Comparison of ENCODE assay signal across 9 cellular contexts in the genomic region with DNA sequence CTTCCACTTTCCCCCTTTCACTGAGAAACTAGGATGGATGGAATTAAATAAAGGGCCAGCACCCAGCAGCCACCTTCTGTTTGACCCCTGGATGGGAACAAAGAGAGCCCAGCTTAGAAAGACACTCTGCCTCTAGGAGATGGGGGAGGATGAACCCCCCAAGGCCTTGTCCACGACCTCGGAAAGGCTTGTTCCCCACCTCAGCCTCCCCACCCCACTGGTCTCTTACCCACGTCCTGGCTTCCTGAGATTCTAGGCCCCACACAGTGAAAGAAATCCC. TPM values are rescaled to one million over a fixed set of nuclear protein-coding genes. Genes with fewer than 3 reads are reported as not detected.
A peak's percentile ranks its signal among the peaks of the same experiment; 100 is the strongest.
DNase-seq lines count a peak whose midpoint lies in the region; ATAC-seq, FAIRE-seq and TF ChIP-seq lines count a peak whose summit lies in the region.
"Had no signal": no experiment of that assay in that cellular context is flagged by ENCODE, and none has a peak within 500 bp of the region (broad histone marks: within the 10 kb centered on the region; RNA-seq: fewer than 3 reads in every experiment).

No MANE protein-coding gene starts in this region.

- peaks cover 2% of the 10 kb centered on the region for H3K9me3 Mint-ChIP-seq in astrocyte (ENCODE audit: unreplicated experiment)

- H2AFZ ChIP-seq in astrocyte (ENCODE audit: low read depth, low read length) = no peak overlapping the region

- H3K27ac ChIP-seq in cardiac muscle cell = peak overlapping the region; percentile 84
- peak overlapping the region; percentile 99 for H3K27ac ChIP-seq in astrocyte (ENCODE audit: low read depth, low read length)
- H3K27ac ChIP-seq in lung (ENCODE audit: low read depth in 1 of 2, low read length in 1 of 2) = peak overlapping the region; percentile 83 to 94
- peak overlapping the region; percentile 88 to 100 (median 94) for H3K27ac ChIP-seq in upper lobe of left lung

- peaks cover 73% of the 10 kb centered on the region for H3K4me1 Mint-ChIP-seq in astrocyte (ENCODE audit: low read depth, unreplicated experiment)

- no peaks in the 10 kb centered on the region for H3K27me3 ChIP-seq in cardiac muscle cell
- H3K27me3 ChIP-seq in astrocyte (ENCODE audit: insufficient read depth, low read length) = no peaks in the 10 kb centered on the region
- no peaks in the 10 kb centered on the region for H3K27me3 ChIP-seq in lung (ENCODE audit: control insufficient read depth, insufficient read depth)
- no peaks in the 10 kb centered on the region for H3K27me3 ChIP-seq in upper lobe of left lung

- H3K79me2 ChIP-seq in astrocyte (ENCODE audit: insufficient read depth, low read length) = peaks cover 92% of the 10 kb centered on the region

- H3K4me3 ChIP-seq in cardiac muscle cell (no peak overlapping the region), astrocyte (ENCODE audit: insufficient read depth, low read depth, low read length) (peak overlapping the region; percentile 42), lung (no peak overlapping the region), upper lobe of left lung (peak overlapping the region in 2 of 4 donors; percentile 8 to 19)

- peak overlapping the region; percentile 87 for H3K4me2 ChIP-seq in astrocyte (ENCODE audit: low read length)

- H3K4me3 Mint-ChIP-seq in astrocyte (ENCODE audit: unreplicated experiment) = peak overlapping the region; percentile 81

- H3K36me3 Mint-ChIP-seq in astrocyte (ENCODE audit: low read depth, unreplicated experiment) = peaks cover 4% of the 10 kb centered on the region

- H3K9me3 ChIP-seq in cardiac muscle cell (ENCODE audit: low read depth) = no peaks in the 10 kb centered on the region
- H3K9me3 ChIP-seq in astrocyte (ENCODE audit: insufficient read depth, low read depth, low read length) = no peaks in the 10 kb centered on the region
- no peaks in the 10 kb centered on the region for H3K9me3 ChIP-seq in lung (ENCODE audit: control insufficient read depth in 2 of 2, insufficient read depth in 1 of 2, low read length in 1 of 2)
- no peaks in the 10 kb centered on the region for H3K9me3 ChIP-seq in upper lobe of left lung

- no peaks in the 10 kb centered on the region for H3K36me3 ChIP-seq in cardiac muscle cell
- peaks cover 5% of the 10 kb centered on the region for H3K36me3 ChIP-seq in astrocyte (ENCODE audit: insufficient read depth, low read length)
- peaks cover 0 to 3% of the 10 kb centered on the region in 2 donors for H3K36me3 ChIP-seq in lung (ENCODE audit: control insufficient read depth in 2 of 2, insufficient read depth in 2 of 2, low read length in 2 of 2)
- peaks cover 0 to 8% (median 0%) of the 10 kb centered on the region in 4 donors for H3K36me3 ChIP-seq in upper lobe of left lung

- TF ChIP-seq CTCF in cardiac muscle cell (IDR thresholded peaks at IDR 0.05; ENCODE audit: low read depth, low read length) (no peak), astrocyte (IDR thresholded peaks at IDR 0.05; ENCODE audit: insufficient read depth, low read depth, low read length) (no peak), lung (IDR thresholded peaks at IDR 0.05; ENCODE audit: control extremely low read depth, extremely low read depth) (no peak), upper lobe of left lung (IDR thresholded peaks at IDR 0.05) (no peak)

- WGBS in lung, 2 donors = 12 to 16% methylated on average over 3 of the region's 3 CpGs
- WGBS in upper lobe of left lung, 2 donors = 24 to 25% methylated on average over 3 of the region's 3 CpGs

- H4K20me1 ChIP-seq in astrocyte (ENCODE audit: insufficient read depth, low read length) = peaks cover 84% of the 10 kb centered on the region

- no peak for FAIRE-seq in astrocyte (lab: Jason Lieb, UNC)
- FAIRE-seq: endometrium had no signal

- no peak for TF ChIP-seq EP300 in upper lobe of left lung (IDR thresholded peaks at IDR 0.05)

- no peak for TF ChIP-seq POLR2A in upper lobe of left lung (IDR thresholded peaks at IDR 0.05)

- H3K9ac ChIP-seq in astrocyte (ENCODE audit: low read length) = peak overlapping the region; percentile 95

- no peaks in the 10 kb centered on the region for H3K27me3 Mint-ChIP-seq in astrocyte (ENCODE audit: low read depth, unreplicated experiment)

- intact Hi-C loops in cardiac septum (cut with DNase I) = no loop called here

- H3K27ac Mint-ChIP-seq in astrocyte (ENCODE audit: unreplicated experiment) = peak overlapping the region; percentile 98

- no peak for ATAC-seq in lung (ENCODE audit: insufficient read depth, low FRiP score)
- ATAC-seq in upper lobe of left lung (ENCODE audit: low FRiP score in 2 of 2) = no peak

- DNase-seq in cardiac muscle cell (ENCODE audit: low read depth in 1 of 2, low spot score in 1 of 2) (no peak), cardiac septum (ENCODE audit: low spot score) (no peak), astrocyte (ENCODE audit: low read depth) (no peak), lung (ENCODE audit: low spot score) (no peak), upper lobe of left lung (no peak), NCI-H2196 treated with DMSO at 0.1 percent for 48 hours (lab: John Stamatoyannopoulos, UW; ENCODE audit: unreplicated experiment) (no peak), NCI-H2196 (lab: John Stamatoyannopoulos, UW; ENCODE audit: unreplicated experiment) (no peak), NCI-H526 treated with DMSO at 0.1 percent for 48 hours (lab: John Stamatoyannopoulos, UW) (no peak)

- H3K4me1 ChIP-seq in cardiac muscle cell (ENCODE audit: low read depth) = peaks cover 64% of the 10 kb centered on the region
- peaks cover 81% of the 10 kb centered on the region for H3K4me1 ChIP-seq in astrocyte (ENCODE audit: insufficient read depth, low read length)
- peaks cover 58 to 79% of the 10 kb centered on the region in 2 donors for H3K4me1 ChIP-seq in lung (ENCODE audit: control insufficient read depth in 2 of 2, insufficient read depth in 2 of 2, low read length in 2 of 2)
- peaks cover 99 to 100% (median 100%) of the 10 kb centered on the region in 4 donors for H3K4me1 ChIP-seq in upper lobe of left lung

RNA-seq across cellular contexts. Expression of gene ITPRIP, which starts 9.7 kb away (rescaled TPM):
- 12.7 and 19.0 TPM in 2 replicates for total RNA-seq in cardiac muscle cell
- 20.1 and 23.3 TPM in 2 replicates for polyA plus RNA-seq in cardiac muscle cell
- 25.4 TPM for total RNA-seq in cardiac septum
- total RNA-seq in astrocyte = 21.7 and 21.9 TPM in 2 replicates
- 10 to 100 TPM; 23.8 to 36.0 TPM for total RNA-seq in lung
- polyA plus RNA-seq in lung = 10 to 100 TPM; 21.7 to 44.7 TPM
- 10 to 100 TPM; 28.3 to 86.2 (median 34.4) TPM for total RNA-seq in upper lobe of left lung

RNA-seq across cellular contexts. Expression of gene CFAP58, which starts 25.1 kb away (rescaled TPM):
- total RNA-seq in cardiac muscle cell = 0.99 and 1.9 TPM in 2 replicates
- 1.1 and 1.4 TPM in 2 replicates for polyA plus RNA-seq in cardiac muscle cell
- total RNA-seq in cardiac septum = 2.7 TPM
- 0.82 and 0.86 TPM in 2 replicates for total RNA-seq in astrocyte
- total RNA-seq in lung = 1 to 10 TPM; 5.0 to 5.4 TPM
- polyA plus RNA-seq in lung = 1 to 10 TPM; 1.4 to 2.2 TPM
- total RNA-seq in upper lobe of left lung = 10 to 100 TPM in 1 of 6 donors, 1 to 10 TPM in 3, under 1 TPM in 2; 0.14 to 11.0 (median 1.0) TPM

RNA-seq across cellular contexts. Expression of gene GSTO2, which starts 59.6 kb away (rescaled TPM):
- total RNA-seq in cardiac muscle cell (1.7 and 2.2 TPM in 2 replicates), cardiac septum (0.67 TPM), astrocyte (1.2 and 1.9 TPM in 2 replicates), lung (10 to 100 TPM; 10.6 to 13.5 TPM), upper lobe of left lung (10 to 100 TPM in 1 of 6 donors, 1 to 10 TPM in 5; 2.8 to 11.2 (median 7.8) TPM)
- polyA plus RNA-seq in cardiac muscle cell (3.0 and 5.1 TPM in 2 replicates), lung (10 to 100 TPM in 1 of 2 donors, 1 to 10 TPM in 1; 6.6 to 25.9 TPM)
